25 cellular contexts compared by ENCODE assay signal in the genomic region with DNA sequence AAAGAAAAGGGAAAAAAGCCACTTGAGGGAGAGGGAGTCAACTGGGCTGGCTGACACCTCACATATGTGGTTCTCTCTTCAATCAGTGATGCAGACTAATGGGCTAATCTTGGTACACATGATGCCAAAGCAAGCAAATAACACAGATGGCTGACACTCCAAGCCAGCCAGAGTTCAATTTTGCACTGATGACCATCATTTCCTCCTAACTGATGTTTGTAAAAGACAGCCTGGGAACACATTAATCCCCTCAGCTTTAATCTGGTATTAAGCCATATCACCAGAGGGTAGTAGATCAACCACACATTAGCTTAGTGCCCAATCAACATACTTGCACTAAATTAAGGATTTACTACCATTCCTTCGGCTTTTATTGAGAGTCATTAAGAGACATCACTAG. TPM values are rescaled to one million over a fixed set of nuclear protein-coding genes. Genes with fewer than 3 reads are reported as not detected.
A peak's percentile ranks its signal among the peaks of the same experiment; 100 is the strongest.
DNase-seq lines count a peak whose midpoint lies in the region; ATAC-seq, FAIRE-seq and TF ChIP-seq lines count a peak whose summit lies in the region.
"Had no signal": no experiment of that assay in that cellular context is flagged by ENCODE, and none has a peak within 500 bp of the region (broad histone marks: within the 10 kb centered on the region; RNA-seq: fewer than 3 reads in every experiment).

No MANE protein-coding gene starts in this region.

- TF ChIP-seq EP300 in HepG2 (IDR thresholded peaks at IDR 0.05; ENCODE audit: low read depth in 2 of 2, low read length in 2 of 2) (no peak), HepG2 (CRISPR knock-in tag; IDR thresholded peaks at IDR 0.05; ENCODE audit: borderline replicate concordance) (no peak)

- H3K27me3 ChIP-seq in HCT116 (ENCODE audit: insufficient read depth, low read length) (no peaks in the 10 kb centered on the region), endocrine pancreas (ENCODE audit: control insufficient read depth, insufficient read depth, low read length) (no peaks in the 10 kb centered on the region), psoas muscle (ENCODE audit: insufficient read depth in 3 of 3, low read length in 2 of 3) (no peaks in the 10 kb centered on the region), HepG2 (ENCODE audit: control insufficient read depth in 1 of 2, insufficient read depth in 2 of 2, low read length in 2 of 2) (no peaks in the 10 kb centered on the region)
- H3K27me3 ChIP-seq: foreskin keratinocyte, hepatocyte had no signal

- H3K9me3 ChIP-seq in HCT116 (ENCODE audit: control insufficient read depth in 1 of 2, insufficient read depth in 1 of 2, low read depth in 1 of 2, low read length in 2 of 2) = no peaks in the 10 kb centered on the region
- H3K9me3 ChIP-seq in endocrine pancreas (ENCODE audit: control insufficient read depth, low read length) = no peaks in the 10 kb centered on the region
- H3K9me3 ChIP-seq in psoas muscle = no peaks in the 10 kb centered on the region
- no peaks in the 10 kb centered on the region for H3K9me3 ChIP-seq in HepG2 (ENCODE audit: low read length)

- H3K9me3 Mint-ChIP-seq in T-helper 2 cell treated with Interferon-gamma antibody and Interleukin-4, amounts not matched to agents 5 μg/mL and 100 μg/mL, for 36 hours = no peaks in the 10 kb centered on the region
- H3K9me3 Mint-ChIP-seq: activated CD8-positive, alpha-beta T cell treated with anti-CD3 and anti-CD28 coated beads for 36 hours; activated naive CD4-positive, alpha-beta T cell treated with anti-CD3 and anti-CD28 coated beads for 36 hours; H9; immature natural killer cell; natural killer cell treated with Interleukin-12 subunit alpha and Interleukin-12 subunit beta and Interleukin-15 and Interleukin-18, amount 100 ng/mL, for 72 hours had no signal

- H3K9me2 ChIP-seq in HCT116 (ENCODE audit: insufficient read depth) = no peaks in the 10 kb centered on the region

- H2AFZ ChIP-seq in HCT116 (ENCODE audit: low read depth, low read length, poor library complexity, severe bottlenecking) (no peak overlapping the region), HepG2 (ENCODE audit: low read length) (no peak overlapping the region)
- H2AFZ ChIP-seq: hepatocyte had no signal

- no peak for TF ChIP-seq CTCF in HCT116 (IDR thresholded peaks at IDR 0.05 in 2 of 3, conservative IDR thresholded peaks at IDR 0.05 in 1 of 3; ENCODE audit: borderline replicate concordance in 1 of 3, insufficient read depth in 1 of 3, low read depth in 2 of 3, low read length in 2 of 3)
- TF ChIP-seq CTCF in psoas muscle (IDR thresholded peaks at IDR 0.05) = no peak
- no peak for TF ChIP-seq CTCF in HepG2 (CRISPR knock-in tag; IDR thresholded peaks at IDR 0.05)

- in situ Hi-C loops in HepG2 (cut with HindIII; ENCODE audit: extremely low pct_ligation_motif_present, low pct_unique_long_range_greater_than_20kb) = no loop called here

- intact Hi-C loops in HCT116 (cut with micrococcal nuclease) = no loop called here
- intact Hi-C loops in psoas muscle (cut with DNase I) = no loop called here
- intact Hi-C loops in HepG2 (cut with micrococcal nuclease; ENCODE audit: unreplicated experiment) = no loop called here

- no TSS peak for BruUV-seq in HCT116 (replicated peaks; lab: Mats Ljungman, UMichigan)
- BruUV-seq in HepG2 (replicated peaks; lab: Mats Ljungman, UMichigan) = no TSS peak

- H4K20me1 ChIP-seq in HCT116 (ENCODE audit: insufficient read depth) = no peaks in the 10 kb centered on the region
- no peaks in the 10 kb centered on the region for H4K20me1 ChIP-seq in HepG2 (ENCODE audit: insufficient read depth, low read length)

- no peaks in the 10 kb centered on the region for H3K27me3 Mint-ChIP-seq in T-helper 2 cell treated with Interferon-gamma antibody and Interleukin-4, amounts not matched to agents 5 μg/mL and 100 μg/mL, for 36 hours (ENCODE audit: low read depth)
- H3K27me3 Mint-ChIP-seq: activated CD8-positive, alpha-beta T cell treated with anti-CD3 and anti-CD28 coated beads for 36 hours; natural killer cell treated with Interleukin-12 subunit alpha and Interleukin-12 subunit beta and Interleukin-15 and Interleukin-18, amount 100 ng/mL, for 72 hours had no signal

- DNase-seq in HCT116 (ENCODE audit: low read depth, low spot score) (no peak), NCI-H524 (lab: John Stamatoyannopoulos, UW) (peak; percentile 89 to 93), psoas muscle (no peak), 8988T (no peak), HepG2 (ENCODE audit: low spot score) (no peak)
- DNase-seq in T-helper 2 cell treated with Interferon-gamma antibody and Interleukin-4, amounts not matched to agents 5 μg/mL and 100 μg/mL, for 36 hours (ENCODE audit: low spot score) = no peak
- DNase-seq: activated CD8-positive, alpha-beta T cell treated with anti-CD3 and anti-CD28 coated beads for 36 hours; activated naive CD4-positive, alpha-beta T cell treated with anti-CD3 and anti-CD28 coated beads for 36 hours; amygdala; caudate nucleus; foreskin keratinocyte; GDM1; H9; immature natural killer cell; left ventricle myocardium superior; NCI-H2029; NCI-H446 treated with DMSO at 0.1 percent for 48 hours had no signal

- H3K36me3 Mint-ChIP-seq in T-helper 2 cell treated with Interferon-gamma antibody and Interleukin-4, amounts not matched to agents 5 μg/mL and 100 μg/mL, for 36 hours (ENCODE audit: low read depth) = peaks cover 31% of the 10 kb centered on the region

- RAD21 ChIA-PET in HCT116 (lab: Charles Lee; ENCODE audit: low non-redundant PET in 1 of 2, low total read pairs in 2 of 2, uncharacterized antibody in 2 of 2, unreplicated experiment in 2 of 2) = no interaction called here

- no peak overlapping the region for H3K9ac ChIP-seq in HCT116 (ENCODE audit: low read length)
- no peak overlapping the region for H3K9ac ChIP-seq in endocrine pancreas (ENCODE audit: control insufficient read depth, insufficient read depth, low read length)
- H3K9ac ChIP-seq in HepG2 (ENCODE audit: insufficient read depth, low read depth, low read length) = no peak overlapping the region

- no peak overlapping the region for H3K27ac ChIP-seq in HCT116 (ENCODE audit: low read depth, low read length)
- H3K27ac ChIP-seq in psoas muscle = peak overlapping the region; percentile 88
- H3K27ac ChIP-seq in HepG2 (ENCODE audit: extremely low read length, insufficient read depth, low read length) = no peak overlapping the region
- H3K27ac ChIP-seq: foreskin keratinocyte, hepatocyte had no signal

- H3K4me1 ChIP-seq in HCT116 (ENCODE audit: control insufficient read depth in 1 of 2, insufficient read depth in 2 of 2, low read length in 2 of 2) (peaks cover 8 to 16% of the 10 kb centered on the region in 2 experiments), endocrine pancreas (ENCODE audit: control insufficient read depth, insufficient read depth, low read length) (peaks cover 4% of the 10 kb centered on the region), psoas muscle (peaks cover 26% of the 10 kb centered on the region), HepG2 (ENCODE audit: insufficient read depth, low read length) (peaks cover 29% of the 10 kb centered on the region)

- ATAC-seq in HCT116 = no peak
- ATAC-seq in psoas muscle = peak in 2 of 4 donors; percentile 9 to 39
- no peak for ATAC-seq in HepG2
- no peak for ATAC-seq in GM21515 (IDR thresholded peaks at IDR 0.05; ENCODE audit: unreplicated experiment)
- ATAC-seq: activated CD4-positive, CD25-positive, alpha-beta regulatory T cell treated with anti-CD3 and anti-CD28 coated beads, Interleukin-2, amount 50 U/mL, for 24 hours; activated CD8-positive, alpha-beta T cell treated with anti-CD3 and anti-CD28 coated beads for 36 hours; foreskin keratinocyte; K562; left ventricle myocardium superior; natural killer cell treated with Interleukin-12 subunit alpha and Interleukin-12 subunit beta and Interleukin-15 and Interleukin-18, amount 100 ng/mL, for 72 hours had no signal

- FAIRE-seq in HepG2 (lab: Jason Lieb, UNC) = no peak
- FAIRE-seq: K562 had no signal

- H3K36me3 ChIP-seq in HCT116 (ENCODE audit: control insufficient read depth in 1 of 2, insufficient read depth in 2 of 2, low read length in 2 of 2) (peaks cover 25 to 27% of the 10 kb centered on the region in 2 experiments; a peak in 3 of 4 replicates), endocrine pancreas (ENCODE audit: control insufficient read depth, insufficient read depth, low read length) (no peaks in the 10 kb centered on the region), psoas muscle (ENCODE audit: insufficient read depth in 1 of 2, low read depth in 1 of 2) (peaks cover 4 to 42% of the 10 kb centered on the region in 2 donors), HepG2 (replicated peaks in 1 of 2; ENCODE audit: control insufficient read depth in 1 of 2, insufficient read depth in 2 of 2, low read length in 2 of 2) (peaks cover 5 to 24% of the 10 kb centered on the region in 2 experiments)

- H3K4me1 Mint-ChIP-seq in T-helper 2 cell treated with Interferon-gamma antibody and Interleukin-4, amounts not matched to agents 5 μg/mL and 100 μg/mL, for 36 hours (ENCODE audit: low read depth) = peaks cover 19% of the 10 kb centered on the region

- no peak overlapping the region for H3K4me3 ChIP-seq in HCT116 (replicated peaks in 1 of 2; ENCODE audit: low read depth in 1 of 2, low read length in 2 of 2)
- peak overlapping the region; percentile 38 for H3K4me3 ChIP-seq in endocrine pancreas (ENCODE audit: control insufficient read depth, insufficient read depth, low read length)
- H3K4me3 ChIP-seq in psoas muscle = peak overlapping the region; percentile 3
- no peak overlapping the region for H3K4me3 ChIP-seq in HepG2 (replicated peaks in 1 of 3; ENCODE audit: insufficient read depth in 1 of 3, low read depth in 2 of 3, low read length in 3 of 3)
- H3K4me3 ChIP-seq: hepatocyte, K562 had no signal

- TF ChIP-seq POLR2A in HCT116 (IDR thresholded peaks at IDR 0.05; ENCODE audit: borderline replicate concordance, extremely low read depth, insufficient read depth, insufficient read length) (no peak), HepG2 (IDR thresholded peaks at IDR 0.05; ENCODE audit: insufficient read depth in 1 of 2, low read depth in 2 of 2, low read length in 2 of 2) (no peak)

- WGBS in psoas muscle, 3 donors = 31 to 65% (median 50%) methylated on average over 1 of the region's 1 CpG
- WGBS in HepG2 (ENCODE audit: low lambda C conversion rate) = 97% methylated on average over 1 of the region's 1 CpG

- no peak overlapping the region for H3K4me3 Mint-ChIP-seq in T-helper 2 cell treated with Interferon-gamma antibody and Interleukin-4, amounts not matched to agents 5 μg/mL and 100 μg/mL, for 36 hours
- H3K4me3 Mint-ChIP-seq: activated CD8-positive, alpha-beta T cell treated with anti-CD3 and anti-CD28 coated beads for 36 hours; activated naive CD4-positive, alpha-beta T cell treated with anti-CD3 and anti-CD28 coated beads for 36 hours; CD14-positive monocyte; H9; immature natural killer cell had no signal

- POLR2A ChIA-PET in HCT116 (lab: Charles Lee) = no interaction called here
- POLR2A ChIA-PET in HepG2 (lab: Yijun Ruan, JAX) = no interaction called here

- no peak overlapping the region for H3K4me2 ChIP-seq in HCT116 (ENCODE audit: low read length)
- no peak overlapping the region for H3K4me2 ChIP-seq in HepG2 (ENCODE audit: low read depth, low read length)

- peaks cover 43% of the 10 kb centered on the region for H3K79me2 ChIP-seq in HCT116 (ENCODE audit: insufficient read depth, low read length)
- peaks cover 15% of the 10 kb centered on the region for H3K79me2 ChIP-seq in HepG2 (ENCODE audit: insufficient read depth, low read length)

- TF ChIP-seq RAD21 in HCT116 (IDR thresholded peaks at IDR 0.05; ENCODE audit: low read depth) = no peak
- no peak for TF ChIP-seq RAD21 in HepG2 (CRISPR knock-in tag; IDR thresholded peaks at IDR 0.05)

- CTCF ChIA-PET in HCT116 (lab: Charles Lee) = no interaction called here
- CTCF ChIA-PET in HepG2 (lab: Yijun Ruan, JAX; ENCODE audit: low intra/inter-chr PET ratio, low total read pairs) = no interaction called here

- H3K27ac Mint-ChIP-seq in T-helper 2 cell treated with Interferon-gamma antibody and Interleukin-4, amounts not matched to agents 5 μg/mL and 100 μg/mL, for 36 hours = no peak overlapping the region
- H3K27ac Mint-ChIP-seq: activated CD8-positive, alpha-beta T cell treated with anti-CD3 and anti-CD28 coated beads for 36 hours; CD14-positive monocyte had no signal

RNA-seq across cellular contexts. Expression of a gene that starts 2.8 kb away (rescaled TPM):
- total RNA-seq in HCT116 (2021; ENCODE audit: unreplicated experiment) (68.9 TPM), psoas muscle (100 to 1,000 TPM in 1 of 4 donors, 10 to 100 TPM in 3; 38.6 to 112 (median 59.8) TPM), HepG2 (2016; rRNA removed; fragmentation: Illumina TruSeq; extraction: Trizol) (34.5 TPM in 2 replicates)
- 47.7 and 57.3 TPM in 2 replicates for polyA plus RNA-seq in HCT116 (2012)
- polyA plus RNA-seq in psoas muscle (100 to 1,000 TPM in 1 of 3 donors, 10 to 100 TPM in 2; 30.8 to 100 (median 70.7) TPM), HepG2 (2011; rRNA removed) (33.7 and 39.1 TPM in 2 replicates)
- 17.0 and 18.0 TPM in 2 replicates for total RNA-seq in HepG2 (2016; cell fraction: cytosol; rRNA removed; fragmentation: Illumina TruSeq; extraction: Trizol; ENCODE audit: low read depth)
- total RNA-seq in HepG2 (2016; cell fraction: insoluble cytoplasmic fraction; rRNA removed; fragmentation: Illumina TruSeq; extraction: Trizol) = 33.4 and 34.2 TPM in 2 replicates
- total RNA-seq in HepG2 (2016; cell fraction: membrane; rRNA removed; fragmentation: Illumina TruSeq; extraction: Trizol) = 15.1 and 19.6 TPM in 2 replicates
- total RNA-seq in HepG2 (2016; cell fraction: nucleus; rRNA removed; fragmentation: Illumina TruSeq; extraction: Trizol) = 13.0 and 14.7 TPM in 2 replicates
- 30.9 and 35.1 TPM in 2 replicates for polyA plus RNA-seq in HepG2 (2011; cell fraction: cytosol; rRNA removed)
- polyA plus RNA-seq in HepG2 (2011; cell fraction: nucleus; rRNA removed) = 12.7 and 13.3 TPM in 2 replicates
- 22.4 and 26.3 TPM in 2 replicates for polyA plus RNA-seq in HepG2 (2012)
- polyA plus RNA-seq in HepG2 (2016; cell fraction: cytosol; fragmentation: Illumina TruSeq; extraction: Trizol; ENCODE audit: low read depth) = 7.0 and 9.1 TPM in 2 replicates
- polyA plus RNA-seq in HepG2 (2016; cell fraction: insoluble cytoplasmic fraction; fragmentation: Illumina TruSeq; extraction: Trizol; ENCODE audit: low read depth) = 38.7 and 41.1 TPM in 2 replicates
- polyA plus RNA-seq in HepG2 (2016; cell fraction: membrane; fragmentation: Illumina TruSeq; extraction: Trizol; ENCODE audit: low read depth) = 8.2 and 8.8 TPM in 2 replicates
- 19.8 and 20.7 TPM in 2 replicates for polyA plus RNA-seq in HepG2 (2016; cell fraction: nucleus; fragmentation: Illumina TruSeq; extraction: Trizol; ENCODE audit: insufficient read depth, low read depth)
- 15.9 and 56.9 TPM in 2 replicates for polyA minus RNA-seq in HepG2 (2011; rRNA and poly(A)+ RNA removed; ENCODE audit: low replicate concordance)
- polyA minus RNA-seq in HepG2 (2011; cell fraction: cytosol; rRNA and poly(A)+ RNA removed) = 11.4 and 14.2 TPM in 2 replicates
- 6.8 and 10.7 TPM in 2 replicates for polyA minus RNA-seq in HepG2 (2011; cell fraction: nucleus; rRNA and poly(A)+ RNA removed)

RNA-seq across cellular contexts. Expression of a gene that starts 11.1 kb away (rescaled TPM):
- total RNA-seq in HCT116 (2021; ENCODE audit: unreplicated experiment) (75.4 TPM), psoas muscle (10 to 100 TPM; 29.5 to 46.8 (median 38.6) TPM), HepG2 (2016; rRNA removed; fragmentation: Illumina TruSeq; extraction: Trizol) (43.8 and 45.3 TPM in 2 replicates)
- polyA plus RNA-seq in HCT116 (2012) = 52.8 and 55.0 TPM in 2 replicates
- polyA plus RNA-seq in psoas muscle (10 to 100 TPM; 10.8 to 35.4 (median 14.5) TPM), HepG2 (2011; rRNA removed) (61.1 and 65.1 TPM in 2 replicates)
- total RNA-seq in HepG2 (2016; cell fraction: cytosol; rRNA removed; fragmentation: Illumina TruSeq; extraction: Trizol; ENCODE audit: low read depth) = 41.7 and 44.2 TPM in 2 replicates
- total RNA-seq in HepG2 (2016; cell fraction: insoluble cytoplasmic fraction; rRNA removed; fragmentation: Illumina TruSeq; extraction: Trizol) = 42.2 and 43.8 TPM in 2 replicates
- total RNA-seq in HepG2 (2016; cell fraction: membrane; rRNA removed; fragmentation: Illumina TruSeq; extraction: Trizol) = 29.6 and 29.8 TPM in 2 replicates
- total RNA-seq in HepG2 (2016; cell fraction: nucleus; rRNA removed; fragmentation: Illumina TruSeq; extraction: Trizol) = 40.0 and 43.0 TPM in 2 replicates
- polyA plus RNA-seq in HepG2 (2011; cell fraction: cytosol; rRNA removed) = 35.2 and 45.4 TPM in 2 replicates
- polyA plus RNA-seq in HepG2 (2011; cell fraction: nucleus; rRNA removed) = 71.3 and 79.9 TPM in 2 replicates
- 30.0 and 32.2 TPM in 2 replicates for polyA plus RNA-seq in HepG2 (2012)
- 1.8 and 1.9 TPM in 2 replicates for polyA plus RNA-seq in HepG2 (2016; cell fraction: cytosol; fragmentation: Illumina TruSeq; extraction: Trizol; ENCODE audit: low read depth)
- polyA plus RNA-seq in HepG2 (2016; cell fraction: insoluble cytoplasmic fraction; fragmentation: Illumina TruSeq; extraction: Trizol; ENCODE audit: low read depth) = 43.0 and 45.7 TPM in 2 replicates
- polyA plus RNA-seq in HepG2 (2016; cell fraction: membrane; fragmentation: Illumina TruSeq; extraction: Trizol; ENCODE audit: low read depth) = 8.9 and 11.4 TPM in 2 replicates
- 66.1 and 70.7 TPM in 2 replicates for polyA plus RNA-seq in HepG2 (2016; cell fraction: nucleus; fragmentation: Illumina TruSeq; extraction: Trizol; ENCODE audit: insufficient read depth, low read depth)
- polyA minus RNA-seq in HepG2 (2011; rRNA and poly(A)+ RNA removed; ENCODE audit: low replicate concordance) = 151 and 370 TPM in 2 replicates
- polyA minus RNA-seq in HepG2 (2011; cell fraction: cytosol; rRNA and poly(A)+ RNA removed) = 32.3 and 45.2 TPM in 2 replicates
- 91.2 and 120 TPM in 2 replicates for polyA minus RNA-seq in HepG2 (2011; cell fraction: nucleus; rRNA and poly(A)+ RNA removed)

RNA-seq across cellular contexts. Expression of a gene that starts 11.4 kb away (rescaled TPM):
- total RNA-seq in HCT116 (2021; ENCODE audit: unreplicated experiment) = 1.8 TPM
- 0.51 and 1.3 TPM in 2 replicates for polyA plus RNA-seq in HCT116 (2012)
- 100 to 1,000 TPM; 102 to 434 (median 407) TPM for total RNA-seq in psoas muscle
- polyA plus RNA-seq in psoas muscle = 100 to 1,000 TPM in 2 of 3 donors, 10 to 100 TPM in 1; 17.6 to 274 (median 154) TPM
- total RNA-seq in HepG2 (2016; rRNA removed; fragmentation: Illumina TruSeq; extraction: Trizol) = not detected in 2 replicates
- total RNA-seq in HepG2 (2016; cell fraction: cytosol; rRNA removed; fragmentation: Illumina TruSeq; extraction: Trizol; ENCODE audit: low read depth) = 0.62 TPM in 1 of 2 replicates, not detected in the other
- total RNA-seq in HepG2 (2016; cell fraction: insoluble cytoplasmic fraction; rRNA removed; fragmentation: Illumina TruSeq; extraction: Trizol) = 0.39 TPM in 1 of 2 replicates, not detected in the other
- total RNA-seq in HepG2 (2016; cell fraction: membrane; rRNA removed; fragmentation: Illumina TruSeq; extraction: Trizol) = not detected in 2 replicates
- total RNA-seq in HepG2 (2016; cell fraction: nucleus; rRNA removed; fragmentation: Illumina TruSeq; extraction: Trizol) = not detected in 2 replicates
- polyA plus RNA-seq in HepG2 (2011; rRNA removed) = 0.61 and 0.66 TPM in 2 replicates
- polyA plus RNA-seq in HepG2 (2011; cell fraction: cytosol; rRNA removed) = 0.09 and 0.12 TPM in 2 replicates
- 0.37 TPM in 1 of 2 replicates, not detected in the other for polyA plus RNA-seq in HepG2 (2011; cell fraction: nucleus; rRNA removed)
- polyA plus RNA-seq in HepG2 (2012) = 0.31 TPM in 1 of 2 replicates, not detected in the other
- not detected in 2 replicates for polyA plus RNA-seq in HepG2 (2016; cell fraction: cytosol; fragmentation: Illumina TruSeq; extraction: Trizol; ENCODE audit: low read depth)
- not detected in 2 replicates for polyA plus RNA-seq in HepG2 (2016; cell fraction: insoluble cytoplasmic fraction; fragmentation: Illumina TruSeq; extraction: Trizol; ENCODE audit: low read depth)
- not detected in 2 replicates for polyA plus RNA-seq in HepG2 (2016; cell fraction: membrane; fragmentation: Illumina TruSeq; extraction: Trizol; ENCODE audit: low read depth)
- not detected in 2 replicates for polyA plus RNA-seq in HepG2 (2016; cell fraction: nucleus; fragmentation: Illumina TruSeq; extraction: Trizol; ENCODE audit: insufficient read depth, low read depth)
- polyA minus RNA-seq in HepG2 (2011; rRNA and poly(A)+ RNA removed; ENCODE audit: low replicate concordance) = not detected in 2 replicates
- not detected in 2 replicates for polyA minus RNA-seq in HepG2 (2011; cell fraction: cytosol; rRNA and poly(A)+ RNA removed)
- polyA minus RNA-seq in HepG2 (2011; cell fraction: nucleus; rRNA and poly(A)+ RNA removed) = not detected in 2 replicates
- total RNA-seq: dermis microvascular lymphatic vessel endothelial cell, hepatocyte had no signal
- polyA plus RNA-seq: CD14-positive monocyte had no signal

RNA-seq across cellular contexts. Expression of a gene that starts 21.3 kb away (rescaled TPM):
- 34.1 TPM for total RNA-seq in HCT116 (2021; ENCODE audit: unreplicated experiment)
- polyA plus RNA-seq in HCT116 (2012) = 28.2 and 40.0 TPM in 2 replicates
- total RNA-seq in psoas muscle = 10 to 100 TPM; 23.6 to 47.9 (median 39.5) TPM
- 10 to 100 TPM; 71.0 to 78.7 (median 72.3) TPM for polyA plus RNA-seq in psoas muscle
- 31.5 and 32.5 TPM in 2 replicates for total RNA-seq in HepG2 (2016; rRNA removed; fragmentation: Illumina TruSeq; extraction: Trizol)
- 23.8 and 23.9 TPM in 2 replicates for total RNA-seq in HepG2 (2016; cell fraction: cytosol; rRNA removed; fragmentation: Illumina TruSeq; extraction: Trizol; ENCODE audit: low read depth)
- total RNA-seq in HepG2 (2016; cell fraction: insoluble cytoplasmic fraction; rRNA removed; fragmentation: Illumina TruSeq; extraction: Trizol) = 31.6 and 33.4 TPM in 2 replicates
- 17.9 and 18.4 TPM in 2 replicates for total RNA-seq in HepG2 (2016; cell fraction: membrane; rRNA removed; fragmentation: Illumina TruSeq; extraction: Trizol)
- 15.4 and 17.5 TPM in 2 replicates for total RNA-seq in HepG2 (2016; cell fraction: nucleus; rRNA removed; fragmentation: Illumina TruSeq; extraction: Trizol)
- 16.3 and 17.5 TPM in 2 replicates for polyA plus RNA-seq in HepG2 (2011; rRNA removed)
- polyA plus RNA-seq in HepG2 (2011; cell fraction: cytosol; rRNA removed) = 9.5 and 10.7 TPM in 2 replicates
- polyA plus RNA-seq in HepG2 (2011; cell fraction: nucleus; rRNA removed) = 19.4 and 25.2 TPM in 2 replicates
- 20.2 and 21.0 TPM in 2 replicates for polyA plus RNA-seq in HepG2 (2012)
- polyA plus RNA-seq in HepG2 (2016; cell fraction: cytosol; fragmentation: Illumina TruSeq; extraction: Trizol; ENCODE audit: low read depth) = 20.0 and 20.1 TPM in 2 replicates
- 32.9 and 37.1 TPM in 2 replicates for polyA plus RNA-seq in HepG2 (2016; cell fraction: insoluble cytoplasmic fraction; fragmentation: Illumina TruSeq; extraction: Trizol; ENCODE audit: low read depth)
- 16.4 and 19.5 TPM in 2 replicates for polyA plus RNA-seq in HepG2 (2016; cell fraction: membrane; fragmentation: Illumina TruSeq; extraction: Trizol; ENCODE audit: low read depth)
- polyA plus RNA-seq in HepG2 (2016; cell fraction: nucleus; fragmentation: Illumina TruSeq; extraction: Trizol; ENCODE audit: insufficient read depth, low read depth) = 33.6 and 40.3 TPM in 2 replicates
- polyA minus RNA-seq in HepG2 (2011; rRNA and poly(A)+ RNA removed; ENCODE audit: low replicate concordance) = 5.6 and 16.1 TPM in 2 replicates
- 3.4 and 5.4 TPM in 2 replicates for polyA minus RNA-seq in HepG2 (2011; cell fraction: cytosol; rRNA and poly(A)+ RNA removed)
- 5.4 and 8.8 TPM in 2 replicates for polyA minus RNA-seq in HepG2 (2011; cell fraction: nucleus; rRNA and poly(A)+ RNA removed)

RNA-seq across cellular contexts. Expression of a gene that starts 21.5 kb away (rescaled TPM):
- total RNA-seq in HCT116 (2021; ENCODE audit: unreplicated experiment) (5.0 TPM), psoas muscle (10 to 100 TPM in 3 of 4 donors, 1 to 10 TPM in 1; 6.7 to 17.5 (median 12.3) TPM), HepG2 (2016; rRNA removed; fragmentation: Illumina TruSeq; extraction: Trizol) (3.8 TPM in 2 replicates)
- 3.4 and 4.9 TPM in 2 replicates for polyA plus RNA-seq in HCT116 (2012)
- polyA plus RNA-seq in psoas muscle (10 to 100 TPM in 1 of 3 donors, 1 to 10 TPM in 2; 8.4 to 18.0 (median 8.6) TPM), HepG2 (2011; rRNA removed) (4.6 and 4.8 TPM in 2 replicates)
- 0.97 and 1.5 TPM in 2 replicates for total RNA-seq in HepG2 (2016; cell fraction: cytosol; rRNA removed; fragmentation: Illumina TruSeq; extraction: Trizol; ENCODE audit: low read depth)
- 4.2 and 4.6 TPM in 2 replicates for total RNA-seq in HepG2 (2016; cell fraction: insoluble cytoplasmic fraction; rRNA removed; fragmentation: Illumina TruSeq; extraction: Trizol)
- 2.6 and 2.8 TPM in 2 replicates for total RNA-seq in HepG2 (2016; cell fraction: membrane; rRNA removed; fragmentation: Illumina TruSeq; extraction: Trizol)
- 1.9 and 3.5 TPM in 2 replicates for total RNA-seq in HepG2 (2016; cell fraction: nucleus; rRNA removed; fragmentation: Illumina TruSeq; extraction: Trizol)
- 4.2 and 4.4 TPM in 2 replicates for polyA plus RNA-seq in HepG2 (2011; cell fraction: cytosol; rRNA removed)
- polyA plus RNA-seq in HepG2 (2011; cell fraction: nucleus; rRNA removed) = 4.2 and 5.0 TPM in 2 replicates
- 4.3 and 6.0 TPM in 2 replicates for polyA plus RNA-seq in HepG2 (2012)
- polyA plus RNA-seq in HepG2 (2016; cell fraction: cytosol; fragmentation: Illumina TruSeq; extraction: Trizol; ENCODE audit: low read depth) = 0.29 and 0.60 TPM in 2 replicates
- 4.1 and 6.6 TPM in 2 replicates for polyA plus RNA-seq in HepG2 (2016; cell fraction: insoluble cytoplasmic fraction; fragmentation: Illumina TruSeq; extraction: Trizol; ENCODE audit: low read depth)
- polyA plus RNA-seq in HepG2 (2016; cell fraction: membrane; fragmentation: Illumina TruSeq; extraction: Trizol; ENCODE audit: low read depth) = 1.2 and 1.4 TPM in 2 replicates
- 3.3 and 4.5 TPM in 2 replicates for polyA plus RNA-seq in HepG2 (2016; cell fraction: nucleus; fragmentation: Illumina TruSeq; extraction: Trizol; ENCODE audit: insufficient read depth, low read depth)
- 6.4 and 8.2 TPM in 2 replicates for polyA minus RNA-seq in HepG2 (2011; rRNA and poly(A)+ RNA removed; ENCODE audit: low replicate concordance)
- 4.5 and 7.3 TPM in 2 replicates for polyA minus RNA-seq in HepG2 (2011; cell fraction: cytosol; rRNA and poly(A)+ RNA removed)
- polyA minus RNA-seq in HepG2 (2011; cell fraction: nucleus; rRNA and poly(A)+ RNA removed) = 8.2 and 9.5 TPM in 2 replicates

Comparison
In these comparisons a context has a peak if more than half of its experiments do, and no peak if none do; other contexts are left out.
1. DNase-seq: peak in NCI-H524 (2 of 2); none in HCT116 (single experiment), psoas muscle (0 of 2), 8988T (single experiment), HepG2 (single experiment) and T-helper 2 cell treated with Interferon-gamma antibody and Interleukin-4, amounts not matched to agents 5 μg/mL and 100 μg/mL, for 36 hours (single experiment).
2. H3K4me3 ChIP-seq: peak in endocrine pancreas (single experiment) and psoas muscle (single experiment); none in HCT116 (0 of 2) and HepG2 (0 of 3).
3. RNA of a gene that starts 11.4 kb away (total RNA-seq): 102 to 434 TPM in psoas muscle; 1.8 TPM in HCT116 (single experiment) and 0.39 to 0.62 TPM in HepG2; every median in the first group is over 10 times any median in the second.